In the genomic region with DNA sequence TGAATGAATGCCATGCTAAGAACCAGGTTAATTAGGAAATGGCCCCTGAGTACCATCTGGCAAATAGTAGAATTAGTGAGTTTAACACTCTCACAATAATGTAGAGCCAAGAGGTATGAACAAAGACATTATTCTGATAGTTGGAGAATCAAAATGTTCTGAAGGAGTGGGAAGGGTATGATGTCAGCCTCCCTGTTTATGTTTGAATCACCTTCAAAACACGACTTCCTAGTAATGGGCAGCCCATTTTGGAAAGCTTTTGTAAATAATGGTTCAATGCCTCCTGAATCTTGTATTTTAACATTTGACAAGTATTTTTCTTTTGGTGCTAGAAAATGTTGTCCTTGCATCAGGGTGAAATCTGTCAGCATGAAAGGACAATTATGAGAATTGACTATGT, we compare ENCODE assay signal across 14 cellular contexts.
A peak's percentile ranks its signal among the peaks of the same experiment; 100 is the strongest.
DNase-seq lines count a peak whose midpoint lies in the region; ATAC-seq and TF ChIP-seq lines count a peak whose summit lies in the region.
"Had no signal": no experiment of that assay in that cellular context is flagged by ENCODE, and none has a peak within 500 bp of the region (broad histone marks: within the 10 kb centered on the region; RNA-seq: fewer than 3 reads in every experiment).

No MANE protein-coding gene starts in this region.

- DNase-seq in ELR (ENCODE audit: low read depth) (peak; percentile 49), dermis blood vessel endothelial cell (peak; percentile 5), fibroblast of peridontal ligament (ENCODE audit: extremely low read depth) (peak; percentile 48), globus pallidus (ENCODE audit: low spot score) (no peak), WERI-Rb-1 (no peak), NCI-H1417 (lab: John Stamatoyannopoulos, UW) (no peak)
- DNase-seq: CD8-positive, alpha-beta T cell; COR-L47; DMS153; DND-41; GF-D8 had no signal

- TF ChIP-seq CTCF in VCaP (conservative IDR thresholded peaks at IDR 0.05): no peak
- TF ChIP-seq CTCF in WERI-Rb-1 (IDR thresholded peaks at IDR 0.05; ENCODE audit: low read depth, low read length): no peak

- ATAC-seq in GM21786 (IDR thresholded peaks at IDR 0.05; ENCODE audit: unreplicated experiment): no peak
- ATAC-seq: CD8-positive, alpha-beta T cell had no signal

- no peaks in the 10 kb centered on the region for H3K27me3 ChIP-seq in WERI-Rb-1 (ENCODE audit: insufficient read depth, low read depth, severe bottlenecking)

- H3K9me3 ChIP-seq in WERI-Rb-1 (ENCODE audit: severe bottlenecking): no peaks in the 10 kb centered on the region

- H3K4me3 ChIP-seq in WERI-Rb-1 (ENCODE audit: low read depth, low read length): no peak overlapping the region

- H3K27ac ChIP-seq in VCaP: peak overlapping the region; percentile 89; the same call in 1 of the 2 replicates
- H3K27ac ChIP-seq in WERI-Rb-1: no peak overlapping the region
- H3K27ac ChIP-seq: 22Rv1 had no signal

- no peaks in the 10 kb centered on the region for H3K36me3 ChIP-seq in WERI-Rb-1

Comparison
In these comparisons a context has a peak if more than half of its experiments do, and no peak if none do; other contexts are left out.
1. DNase-seq: peak in ELR (single experiment), dermis blood vessel endothelial cell (single experiment) and fibroblast of peridontal ligament (single experiment); none in globus pallidus (single experiment), WERI-Rb-1 (single experiment) and NCI-H1417 (0 of 3).